ENCODE assay signal across 6 cellular contexts in the genomic region with DNA sequence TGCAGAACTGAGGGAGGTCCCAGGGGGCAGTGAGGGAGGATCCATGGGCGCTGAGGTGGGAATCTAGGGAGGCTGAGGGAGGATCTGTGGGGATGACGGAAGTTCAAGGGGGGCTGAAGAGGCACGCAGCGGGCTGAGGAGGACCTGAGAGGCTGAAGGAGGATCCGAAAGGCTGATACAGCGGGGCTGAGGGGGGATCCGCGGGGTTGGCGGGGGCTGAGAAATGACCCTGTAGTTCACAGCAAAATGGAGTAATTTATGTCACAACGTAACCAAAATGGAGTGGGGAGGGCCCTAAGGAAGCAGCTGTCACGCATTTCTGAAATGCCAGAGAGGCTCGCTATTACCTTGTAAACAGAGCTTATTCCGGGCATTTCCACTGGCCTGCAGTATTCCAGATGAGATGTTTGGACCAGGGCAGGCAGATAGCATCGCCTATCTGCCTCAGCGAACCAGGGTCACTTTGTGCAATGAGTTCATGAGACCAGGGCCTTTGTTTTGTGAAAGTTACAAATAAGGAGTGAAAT. TPM values are rescaled to one million over a fixed set of nuclear protein-coding genes. Genes with fewer than 3 reads are reported as not detected.
DNase-seq lines count a peak whose midpoint lies in the region; ATAC-seq lines count a peak whose summit lies in the region.

No MANE protein-coding gene starts in this region.

- POLR2A ChIA-PET in T-cell (lab: Charles Lee) = no interaction called here

- ATAC-seq in GM18868 (IDR thresholded peaks at IDR 0.05; ENCODE audit: unreplicated experiment) (peak; percentile 14), T-cell (replicated peaks in 1 of 4) (no peak), GM21825 (IDR thresholded peaks at IDR 0.05; ENCODE audit: unreplicated experiment) (no peak)

- peak overlapping the region; percentile 86 for H3K27ac ChIP-seq in layer of hippocampus (ENCODE audit: low read depth, low read length)

- DNase-seq in T-cell (no peak), DMS153 treated with DMSO at 0.1 percent for 48 hours (lab: John Stamatoyannopoulos, UW; ENCODE audit: unreplicated experiment) (no peak)
- DNase-seq in activated CD4-positive, alpha-beta T cell treated with anti-CD3 and anti-CD28 coated beads for 48 hours = no peak

- H3K27ac Mint-ChIP-seq in T-cell = peak overlapping the region; percentile 52 to 85

- CTCF ChIA-PET in T-cell (lab: Charles Lee) = interaction anchor here (0.5 to 1.6 kb wide), 6 partner anchors 21 to 348 kb away, joined by 3 to 7 read pairs (median 4); partner anchors contain the start of gene ARF1 (in 1 of the 2)

- H3K4me3 Mint-ChIP-seq in T-cell = peak overlapping the region; percentile 79 to 93 (median 81)

- no peaks in the 10 kb centered on the region for H3K27me3 ChIP-seq in layer of hippocampus (ENCODE audit: control insufficient read depth, insufficient read depth, low read length)

- H3K9me3 Mint-ChIP-seq in T-cell = no peaks in the 10 kb centered on the region

- peaks cover 8% of the 10 kb centered on the region for H3K36me3 Mint-ChIP-seq in T-cell

- H3K4me1 Mint-ChIP-seq in T-cell = peaks cover 14 to 25% (median 20%) of the 10 kb centered on the region in 3 donors

- H3K27me3 Mint-ChIP-seq in T-cell = no peaks in the 10 kb centered on the region

RNA-seq across cellular contexts. Expression of gene MRPL55, which starts 0.9 kb away (rescaled TPM):
- 10 to 100 TPM; 49.7 to 63.5 (median 55.9) TPM for total RNA-seq in T-cell

RNA-seq across cellular contexts. Expression of gene C1orf35, which starts 6.9 kb away (rescaled TPM):
- 10 to 100 TPM; 19.7 to 34.0 (median 32.3) TPM for total RNA-seq in T-cell

RNA-seq across cellular contexts. Expression of gene ARF1, which starts 27.5 kb away (rescaled TPM):
- total RNA-seq in T-cell = 100 to 1,000 TPM; 232 to 309 (median 258) TPM

RNA-seq across cellular contexts. Expression of gene GUK1, which starts 30.1 kb away (rescaled TPM):
- total RNA-seq in T-cell = 100 to 1,000 TPM; 201 to 318 (median 223) TPM

RNA-seq across cellular contexts. Expression of gene GJC2, which starts 39.7 kb away (rescaled TPM):
- total RNA-seq in T-cell = 1 to 10 TPM; 1.1 to 3.1 (median 1.6) TPM
